ENCODE assay signal across 17 cellular contexts in the genomic region with DNA sequence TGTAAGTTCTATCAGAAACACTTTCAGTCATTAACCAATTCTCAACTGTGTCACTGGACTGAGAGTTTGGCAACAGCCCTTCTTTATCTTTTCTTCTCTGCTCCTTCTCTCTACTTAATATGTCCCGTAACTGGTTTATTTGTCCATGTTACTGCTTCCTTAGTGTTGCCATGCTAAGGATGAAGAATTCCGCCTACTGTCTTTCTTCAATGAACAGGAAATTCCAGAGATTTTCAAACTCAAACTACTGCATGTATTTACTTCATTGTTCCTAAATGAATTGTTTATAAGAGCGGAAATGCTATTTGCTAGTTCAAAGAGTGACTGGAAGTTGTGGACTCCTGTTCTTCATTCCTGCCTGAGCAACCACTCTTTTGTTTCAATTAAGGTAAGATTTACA.
A peak's percentile ranks its signal among the peaks of the same experiment; 100 is the strongest.
DNase-seq lines count a peak whose midpoint lies in the region; ATAC-seq and TF ChIP-seq lines count a peak whose summit lies in the region.
"Had no signal": no experiment of that assay in that cellular context is flagged by ENCODE, and none has a peak within 500 bp of the region (broad histone marks: within the 10 kb centered on the region; RNA-seq: fewer than 3 reads in every experiment).

No MANE protein-coding gene starts in this region.

- H3K4me3 ChIP-seq in left ventricle myocardium inferior: no peak overlapping the region
- no peak overlapping the region for H3K4me3 ChIP-seq in lower lobe of right lung
- H3K4me3 ChIP-seq: BLaER1 treated with 17β-estradiol and CSF1 and Interleukin-3, amounts not matched to agents 10 nM and 100 nM; GM12878; GM23248; PC-9 had no signal

- H3K4me3 Mint-ChIP-seq in endothelial cell (ENCODE audit: unreplicated experiment): no peak overlapping the region

- ATAC-seq in Right ventricle myocardium superior (ENCODE audit: poor library complexity): no peak
- no peak for ATAC-seq in lower lobe of right lung
- ATAC-seq in esophagus mucosa: no peak
- ATAC-seq: GM12878 had no signal

- H3K4me1 Mint-ChIP-seq in endothelial cell (ENCODE audit: unreplicated experiment): peaks cover 28% of the 10 kb centered on the region

- intact Hi-C loops in left ventricle myocardium inferior (cut with micrococcal nuclease) (no loop called here), Right ventricle myocardium superior (cut with DNase I) (no loop called here), lower lobe of right lung (cut with DNase I) (no loop called here)

- H3K4me1 ChIP-seq in left ventricle myocardium inferior (peaks cover 43% of the 10 kb centered on the region), lower lobe of right lung (peaks cover 9% of the 10 kb centered on the region)

- H3K9me3 ChIP-seq in left ventricle myocardium inferior (replicated peaks): no peaks in the 10 kb centered on the region
- no peaks in the 10 kb centered on the region for H3K9me3 ChIP-seq in lower lobe of right lung
- H3K9me3 ChIP-seq: SK-N-SH had no signal

- no peak for TF ChIP-seq CTCF in left ventricle myocardium inferior (IDR thresholded peaks at IDR 0.05; ENCODE audit: borderline replicate concordance)
- TF ChIP-seq CTCF in endothelial cell (IDR thresholded peaks at IDR 0.05; ENCODE audit: unreplicated experiment): no peak
- TF ChIP-seq CTCF in lower lobe of right lung (IDR thresholded peaks at IDR 0.05): no peak

- H3K9me3 Mint-ChIP-seq in endothelial cell (ENCODE audit: unreplicated experiment): no peaks in the 10 kb centered on the region

- DNase-seq in left ventricle myocardium inferior: no peak
- no peak for DNase-seq in Right ventricle myocardium superior
- no peak for DNase-seq in endothelial cell (ENCODE audit: low spot score)
- no peak for DNase-seq in lower lobe of right lung
- DNase-seq in NCI-H1694 (lab: John Stamatoyannopoulos, UW): no peak
- no peak for DNase-seq in NCI-H345 (lab: John Stamatoyannopoulos, UW)
- no peak for DNase-seq in stimulated activated CD4-positive, alpha-beta T cell treated with anti-CD3 and anti-CD28 coated beads, Interleukin-4, amount 100 ng/mL, for 1 hour
- DNase-seq: GM23248, MV-4-11, NCI-H1436, NCI-H69, PC-9, SK-N-SH had no signal

- H3K27ac Mint-ChIP-seq in endothelial cell (ENCODE audit: unreplicated experiment): peak overlapping the region; percentile 78

- no peaks in the 10 kb centered on the region for H3K36me3 Mint-ChIP-seq in endothelial cell (ENCODE audit: low read depth, unreplicated experiment)

- H3K27ac ChIP-seq in left ventricle myocardium inferior (replicated peaks): peak overlapping the region; percentile 48
- H3K27ac ChIP-seq in lower lobe of right lung: peak overlapping the region; percentile 51
- H3K27ac ChIP-seq: 22Rv1; BLaER1 treated with 17β-estradiol and CSF1 and Interleukin-3, amounts not matched to agents 10 nM and 100 nM; GM23248; PC-9 had no signal

- H3K27me3 Mint-ChIP-seq in endothelial cell (ENCODE audit: unreplicated experiment): no peaks in the 10 kb centered on the region

- no peaks in the 10 kb centered on the region for H3K27me3 ChIP-seq in left ventricle myocardium inferior (ENCODE audit: low read depth)
- no peaks in the 10 kb centered on the region for H3K27me3 ChIP-seq in lower lobe of right lung (ENCODE audit: low read depth)
- H3K27me3 ChIP-seq: BLaER1 treated with 17β-estradiol and CSF1 and Interleukin-3, amounts not matched to agents 10 nM and 100 nM had no signal

- H3K36me3 ChIP-seq in left ventricle myocardium inferior: no peaks in the 10 kb centered on the region
- no peaks in the 10 kb centered on the region for H3K36me3 ChIP-seq in lower lobe of right lung
